ENCODE assay signal across 18 cellular contexts in genomic region chr4:116362603-116363002, GRCh38.
A peak's percentile ranks its signal among the peaks of the same experiment; 100 is the strongest.
DNase-seq lines count a peak whose midpoint lies in the region; ATAC-seq lines count a peak whose summit lies in the region.
"Had no signal": no experiment of that assay in that cellular context is flagged by ENCODE, and none has a peak within 500 bp of the region (broad histone marks: within the 10 kb centered on the region; RNA-seq: fewer than 3 reads in every experiment).

No MANE protein-coding gene starts in this region.

- in situ Hi-C loops in G401 (cut with HindIII; ENCODE audit: low sequenced_read_pairs): no loop called here

- DNase-seq in NCI-H2171 treated with DMSO at 0.1 percent for 48 hours (lab: John Stamatoyannopoulos, UW): peak; percentile 0
- no peak for DNase-seq in NCI-H2171 (lab: John Stamatoyannopoulos, UW)
- peak; percentile 27 for DNase-seq in G401 (ENCODE audit: low spot score)
- DNase-seq in SK-N-DZ (ENCODE audit: low spot score): peak; percentile 54
- DNase-seq in hypothalamus (lab: John Stamatoyannopoulos, UW): no peak
- DNase-seq: 8988T; ACHN; CD4-positive, alpha-beta memory T cell; CD4-positive, CD25-positive, alpha-beta regulatory T cell; CD8-positive, alpha-beta memory T cell; DMS 273 treated with DMSO at 0.1 percent for 48 hours; DMS153; DMS53; DMS79; DND-41; EL; GF-D8 had no signal

- no peak for ATAC-seq in GM18909 (IDR thresholded peaks at IDR 0.05; ENCODE audit: poor library complexity, unreplicated experiment)

Comparison
In these comparisons a context has a peak if more than half of its experiments do, and no peak if none do; other contexts are left out.
1. DNase-seq: peak in NCI-H2171 treated with DMSO at 0.1 percent for 48 hours (single experiment), G401 (single experiment) and SK-N-DZ (single experiment); none in NCI-H2171 (single experiment) and hypothalamus (0 of 51).